Comparison of ENCODE assay signal across 21 cellular contexts in genomic region chr15:60441323-60441722, GRCh38. TPM values are rescaled to one million over a fixed set of nuclear protein-coding genes. Genes with fewer than 3 reads are reported as not detected.
DNase-seq lines count a peak whose midpoint lies in the region; ATAC-seq, FAIRE-seq and TF ChIP-seq lines count a peak whose summit lies in the region.
"Had no signal": no experiment of that assay in that cellular context is flagged by ENCODE, and none has a peak within 500 bp of the region (broad histone marks: within the 10 kb centered on the region; RNA-seq: fewer than 3 reads in every experiment).

No MANE protein-coding gene starts in this region.

- DNase-seq in GM12891 (ENCODE audit: insufficient read length, low spot score) (no peak), Panc1 (ENCODE audit: low read depth, low spot score) (no peak), left colon (no peak), NCI-H2171 (lab: John Stamatoyannopoulos, UW) (no peak), T-helper 1 cell (no peak)
- no peak for DNase-seq in stimulated activated effector memory CD8-positive, alpha-beta T cell treated with anti-CD3 and anti-CD28 coated beads, Interleukin-12 subunit alpha, Interleukin-12 subunit beta, amount 100 ng/mL, for 72 hours (ENCODE audit: low spot score in 2 of 2)
- DNase-seq in activated CD4-positive, alpha-beta T cell treated with anti-CD3 and anti-CD28 coated beads for 48 hours: no peak
- DNase-seq: Caco-2, EL, NCI-H1048, NCI-H1436 treated with DMSO at 0.1 percent for 48 hours, NCI-H2081 treated with DMSO at 0.1 percent for 48 hours, NCI-H510A treated with DMSO at 0.1 percent for 48 hours, NCI-H82, PC-9 had no signal

- CTCF ChIA-PET in Panc1 (lab: Charles Lee): no interaction called here

- TF ChIP-seq CTCF in Panc1 (IDR thresholded peaks at IDR 0.05): no peak

- ATAC-seq in Panc1 (no peak), left colon (peak; percentile 88)
- no peak for ATAC-seq in stimulated activated effector memory CD8-positive, alpha-beta T cell treated with anti-CD3 and anti-CD28 coated beads, Interleukin-12 subunit alpha, Interleukin-12 subunit beta, amount 100 ng/mL, for 72 hours
- ATAC-seq: K562, Right ventricle myocardium inferior had no signal

- peak; percentile 9 for FAIRE-seq in GM12891 (lab: Jason Lieb, UNC)
- FAIRE-seq: HTR-8/SVneo, K562 had no signal

- H3K4me1 Mint-ChIP-seq in stimulated activated effector memory CD8-positive, alpha-beta T cell treated with anti-CD3 and anti-CD28 coated beads, Interleukin-12 subunit alpha, Interleukin-12 subunit beta, amount 100 ng/mL, for 72 hours: no peaks in the 10 kb centered on the region

- H3K9me3 Mint-ChIP-seq in stimulated activated effector memory CD8-positive, alpha-beta T cell treated with anti-CD3 and anti-CD28 coated beads, Interleukin-12 subunit alpha, Interleukin-12 subunit beta, amount 100 ng/mL, for 72 hours: no peaks in the 10 kb centered on the region

- no peaks in the 10 kb centered on the region for H3K9me3 ChIP-seq in Panc1 (ENCODE audit: control insufficient read depth, insufficient read depth, low read depth, low read length)
- H3K9me3 ChIP-seq: Caco-2, HAP-1 had no signal

- in situ Hi-C loops in Panc1 (cut with HindIII; ENCODE audit: low pct_unique_long_range_greater_than_20kb, low sequenced_read_pairs): loop anchor here (5.0 kb wide), 1 partner anchor 79 kb away; no protein-coding TSS in a partner anchor

- no peaks in the 10 kb centered on the region for H3K27me3 ChIP-seq in Panc1 (ENCODE audit: control insufficient read depth, insufficient read depth, low read length)

- H3K27ac Mint-ChIP-seq in stimulated activated effector memory CD8-positive, alpha-beta T cell treated with anti-CD3 and anti-CD28 coated beads, Interleukin-12 subunit alpha, Interleukin-12 subunit beta, amount 100 ng/mL, for 72 hours: peak overlapping the region; percentile 48

- H3K4me3 Mint-ChIP-seq in stimulated activated effector memory CD8-positive, alpha-beta T cell treated with anti-CD3 and anti-CD28 coated beads, Interleukin-12 subunit alpha, Interleukin-12 subunit beta, amount 100 ng/mL, for 72 hours: no peak overlapping the region

- H3K36me3 Mint-ChIP-seq in stimulated activated effector memory CD8-positive, alpha-beta T cell treated with anti-CD3 and anti-CD28 coated beads, Interleukin-12 subunit alpha, Interleukin-12 subunit beta, amount 100 ng/mL, for 72 hours: peaks cover 49% of the 10 kb centered on the region

- no peak overlapping the region for H3K4me3 ChIP-seq in Panc1 (ENCODE audit: low read depth in 2 of 2, low read length in 2 of 2)
- H3K4me3 ChIP-seq: HAP-1, K562, PC-9 had no signal

- no peak for TF ChIP-seq POLR2A in GM12891 (IDR thresholded peaks at IDR 0.05; ENCODE audit: low read depth, low read length)

- POLR2A ChIA-PET in Panc1 (lab: Charles Lee): interaction anchor here (0.7 to 0.9 kb wide), 3 partner anchors 30 to 1142 kb away, joined by 3 to 4 read pairs (median 3); no protein-coding TSS in a partner anchor

- peaks cover 14% of the 10 kb centered on the region for H3K4me1 ChIP-seq in Panc1 (ENCODE audit: control insufficient read depth, insufficient read depth, low read length)
- H3K4me1 ChIP-seq: Caco-2, HAP-1 had no signal

- no peaks in the 10 kb centered on the region for H3K36me3 ChIP-seq in Panc1 (ENCODE audit: control insufficient read depth, insufficient read depth, low read length)

- peak overlapping the region; percentile 30; the same call in 1 of the 2 replicates for H3K27ac ChIP-seq in Panc1 (ENCODE audit: low read length)
- H3K27ac ChIP-seq: C4-2B, HL-60, PC-9 had no signal

- intact Hi-C loops in Panc1 (cut with micrococcal nuclease; ENCODE audit: unreplicated experiment) (loop anchor here (10.0 kb wide), 1 partner anchor 77 kb away; no protein-coding TSS in a partner anchor), left colon (cut with DNase I, micrococcal nuclease) (loop anchor here in 1 of 2 donors (5.0 kb wide), 1 partner anchor 84 kb away; no protein-coding TSS in a partner anchor)

- no TSS peak for BruUV-seq in Panc1 (replicated peaks; lab: Mats Ljungman, UMichigan)

TF ChIP-seq in GM12891, 5 proteins besides CTCF, POLR2A, EP300 and RAD21:
- TF ChIP-seq POU2F2 (IDR thresholded peaks at IDR 0.05; ENCODE audit: low read depth, low read length) (no peak), POLR2AphosphoS5 (IDR thresholded peaks at IDR 0.05; ENCODE audit: low read depth, low read length) (no peak)
TF ChIP-seq in GM12891: peak in this region for 0.

RNA-seq across cellular contexts. Expression of gene ICE2, which starts 37.6 kb away (rescaled TPM):
- polyA plus RNA-seq in GM12891 (2012; ENCODE audit: low read depth, missing spikeins): 16.5 TPM
- 66.2 TPM for total RNA-seq in Panc1 (2021; ENCODE audit: unreplicated experiment)
- 25.3 TPM for polyA plus RNA-seq in Panc1 (2012; ENCODE audit: insufficient read length)
- total RNA-seq in left colon: 10 to 100 TPM; 29.2 to 31.7 TPM

RNA-seq across cellular contexts. Expression of gene ANXA2, which starts 43.5 kb away (rescaled TPM):
- polyA plus RNA-seq in GM12891 (2012; ENCODE audit: low read depth, missing spikeins): 59.1 TPM
- total RNA-seq in Panc1 (2021; ENCODE audit: unreplicated experiment) (1,903 TPM), left colon (100 to 1,000 TPM; 815 to 870 TPM)
- polyA plus RNA-seq in Panc1 (2012; ENCODE audit: insufficient read length): 1,847 TPM
